In the genomic region with DNA sequence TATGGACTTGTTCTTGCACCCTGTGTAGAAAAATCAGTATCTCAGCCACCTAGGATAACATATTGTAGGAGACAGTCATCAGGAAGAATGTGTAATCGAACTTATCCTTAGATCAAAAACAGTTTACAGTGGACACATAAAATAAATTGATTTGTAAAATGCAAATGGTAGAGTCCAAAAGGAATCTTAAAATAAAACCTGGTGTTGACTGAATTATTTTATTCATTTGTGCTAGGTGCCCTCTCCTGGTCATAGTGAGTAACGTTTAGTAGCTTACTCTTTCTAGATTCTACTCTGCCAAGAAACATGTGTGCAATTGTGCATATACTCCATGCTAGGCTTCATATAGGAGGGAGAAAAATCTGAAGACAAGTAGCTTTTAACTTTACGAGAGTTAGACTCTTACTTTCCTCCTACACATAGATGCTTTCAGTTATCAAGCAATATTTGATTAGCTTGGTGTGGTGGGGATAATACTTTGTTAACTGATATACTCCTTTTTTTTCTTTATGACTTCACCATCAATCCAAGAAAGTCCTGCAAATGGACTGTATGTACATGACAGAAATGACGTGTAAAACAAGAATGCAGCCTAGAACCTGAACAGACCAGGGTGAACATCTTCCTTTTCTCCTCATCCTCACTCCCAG, we compare ENCODE assay signal across 8 cellular contexts. TPM values are rescaled to one million over a fixed set of nuclear protein-coding genes. Genes with fewer than 3 reads are reported as not detected.
DNase-seq lines count a peak whose midpoint lies in the region; ATAC-seq and TF ChIP-seq lines count a peak whose summit lies in the region.

No MANE protein-coding gene starts in this region.

- ATAC-seq in GM21717 (IDR thresholded peaks at IDR 0.05; ENCODE audit: unreplicated experiment) (peak; percentile 72), left lung (peak; percentile 83), HG03196 (IDR thresholded peaks at IDR 0.05; ENCODE audit: unreplicated experiment) (no peak)

- peak; percentile 33 for DNase-seq in GDM1 (lab: John Stamatoyannopoulos, UW)
- DNase-seq in NAMALWA (ENCODE audit: low spot score), result peak; percentile 69
- DNase-seq in amniotic stem cell (lab: John Stamatoyannopoulos, UW), result peak; percentile 54
- DNase-seq in left lung, result no peak
- DNase-seq in NCI-H2107 (lab: John Stamatoyannopoulos, UW), result no peak
- no peak for DNase-seq in activated effector memory CD4-positive, alpha-beta T cell treated with Interleukin-2 at 50 U/mL for 16 hours

- no peak overlapping the region for H3K27ac ChIP-seq in left lung

- no peaks in the 10 kb centered on the region for H3K4me1 ChIP-seq in left lung

- no peaks in the 10 kb centered on the region for H3K9me3 ChIP-seq in left lung

- peak; percentile 42 to 72 for TF ChIP-seq CTCF in left lung (IDR thresholded peaks at IDR 0.05)

- H3K36me3 ChIP-seq in left lung, result no peaks in the 10 kb centered on the region

- no peaks in the 10 kb centered on the region for H3K27me3 ChIP-seq in left lung

- H3K4me3 ChIP-seq in left lung, result no peak overlapping the region

- intact Hi-C loops in left lung (cut with DNase I), result no loop called here

RNA-seq across cellular contexts. Expression of a gene that starts 23.7 kb away (rescaled TPM):
- 10 to 100 TPM; 23.2 to 59.1 TPM for total RNA-seq in left lung

RNA-seq across cellular contexts. Expression of a gene that starts 27.6 kb away (rescaled TPM):
- total RNA-seq in left lung, result 1 to 10 TPM in 1 of 2 donors, not detected in 1; 2.0 TPM

Comparison
In these comparisons a context has a peak if more than half of its experiments do, and no peak if none do; other contexts are left out.
1. DNase-seq: peak in GDM1 (single experiment), NAMALWA (single experiment) and amniotic stem cell (single experiment); none in left lung (0 of 2), NCI-H2107 (single experiment) and activated effector memory CD4-positive, alpha-beta T cell treated with Interleukin-2 at 50 U/mL for 16 hours (single experiment).